Comparison of ENCODE assay signal across 1 cellular context in the genomic region with DNA sequence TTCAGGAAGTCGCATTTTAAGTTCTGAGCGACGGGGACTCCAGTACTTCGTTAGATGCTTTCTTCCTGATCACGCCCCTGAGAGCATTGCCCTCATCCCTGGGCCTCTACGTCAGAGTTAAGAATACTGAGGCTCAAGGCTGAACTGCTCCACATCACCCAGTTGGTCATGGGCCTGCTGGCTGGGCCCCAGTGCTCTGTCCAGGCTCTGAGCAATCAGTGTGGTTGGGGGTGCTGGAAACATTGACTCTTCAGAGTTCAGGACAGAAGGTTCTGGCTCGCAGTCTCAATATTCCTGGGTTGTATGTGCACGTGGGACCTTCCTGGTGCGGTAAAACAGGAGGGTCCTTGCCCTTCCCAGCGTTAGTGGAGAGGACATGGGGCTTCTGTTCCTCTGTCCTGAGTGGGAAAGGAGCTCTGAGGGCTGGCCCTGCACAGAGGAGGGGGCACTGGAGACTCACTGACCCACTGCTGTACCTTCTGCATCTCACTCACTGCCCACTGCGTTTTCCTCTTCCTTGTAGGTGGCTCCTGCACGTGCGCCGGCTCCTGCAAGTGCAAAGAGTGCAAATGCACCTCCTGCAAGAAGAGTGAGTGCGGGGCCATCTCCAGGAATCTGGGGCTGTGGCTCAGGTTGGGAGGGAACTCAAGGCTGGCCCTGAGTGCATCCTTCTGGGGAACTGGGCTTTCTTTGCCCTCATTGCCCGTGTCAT.
TF ChIP-seq lines count a peak whose summit lies in the region.

No MANE protein-coding gene starts in this region.

TF ChIP-seq in GM12878, 131 proteins besides CTCF, POLR2A, EP300 and RAD21:
- TF ChIP-seq ZNF687 (IDR thresholded peaks at IDR 0.05) (no peak), BHLHE40 (IDR thresholded peaks at IDR 0.05; ENCODE audit: borderline replicate concordance in 1 of 2, low read depth in 2 of 2, low read length in 1 of 2) (peak in 1 of 2 experiments; percentile 63; a peak in 2 of 4 replicates)
